Comparison of ENCODE assay signal across 8 cellular contexts in genomic region chr18:49178736-49179135, GRCh38.
DNase-seq lines count a peak whose midpoint lies in the region; ATAC-seq, FAIRE-seq and TF ChIP-seq lines count a peak whose summit lies in the region.

No MANE protein-coding gene starts in this region.

- DNase-seq in AG20443 (ENCODE audit: low spot score) (peak; percentile 24), H54 (ENCODE audit: insufficient read length, low spot score) (no peak), astrocyte of the cerebellum (ENCODE audit: low read depth) (no peak), left lobe of liver (ENCODE audit: low spot score) (no peak), retina (no peak)
- no peak for DNase-seq in activated CD8-positive, alpha-beta memory T cell treated with anti-CD3 and anti-CD28 coated beads, Interleukin-2, amount 50 U/mL, for 4 hours
- DNase-seq in activated CD4-positive, alpha-beta T cell treated with anti-CD3 and anti-CD28 coated beads, Interleukin-2, amount 10 ng/mL, durations not matched to agents 7 days and 5 days, result no peak

- no peaks in the 10 kb centered on the region for H3K9me3 Mint-ChIP-seq in activated CD4-positive, alpha-beta T cell treated with anti-CD3 and anti-CD28 coated beads, Interleukin-2, amount 10 ng/mL, durations not matched to agents 7 days and 5 days

- CTCF ChIA-PET in activated CD4-positive, alpha-beta T cell treated with anti-CD3 and anti-CD28 coated beads, Interleukin-2, amount 10 ng/mL, durations not matched to agents 7 days and 5 days (lab: Charles Lee), result no interaction called here

- H3K27me3 Mint-ChIP-seq in activated CD4-positive, alpha-beta T cell treated with anti-CD3 and anti-CD28 coated beads, Interleukin-2, amount 10 ng/mL, durations not matched to agents 7 days and 5 days, result peaks cover 4% of the 10 kb centered on the region

- peak; percentile 64 for TF ChIP-seq CTCF in astrocyte of the cerebellum (IDR thresholded peaks at IDR 0.05; ENCODE audit: low read depth, low read length, missing control alignments)

- peak; percentile 6 for FAIRE-seq in H54 (lab: Jason Lieb, UNC)

- peaks cover 19% of the 10 kb centered on the region for H3K4me1 Mint-ChIP-seq in activated CD4-positive, alpha-beta T cell treated with anti-CD3 and anti-CD28 coated beads, Interleukin-2, amount 10 ng/mL, durations not matched to agents 7 days and 5 days

- no peak overlapping the region for H3K4me3 ChIP-seq in astrocyte of the cerebellum (ENCODE audit: low read depth, low read length)

- peaks cover 1% of the 10 kb centered on the region for H3K36me3 Mint-ChIP-seq in activated CD4-positive, alpha-beta T cell treated with anti-CD3 and anti-CD28 coated beads, Interleukin-2, amount 10 ng/mL, durations not matched to agents 7 days and 5 days (ENCODE audit: low read depth)

- TF ChIP-seq POLR2A in H54 (IDR thresholded peaks at IDR 0.05; ENCODE audit: low read depth, low read length), result no peak

- peak; percentile 90 for ATAC-seq in left lobe of liver
- no peak for ATAC-seq in HG03469 (IDR thresholded peaks at IDR 0.05; ENCODE audit: unreplicated experiment)

- POLR2A ChIA-PET in activated CD4-positive, alpha-beta T cell treated with anti-CD3 and anti-CD28 coated beads, Interleukin-2, amount 10 ng/mL, durations not matched to agents 7 days and 5 days (lab: Charles Lee), result no interaction called here

- H3K27ac Mint-ChIP-seq in activated CD4-positive, alpha-beta T cell treated with anti-CD3 and anti-CD28 coated beads, Interleukin-2, amount 10 ng/mL, durations not matched to agents 7 days and 5 days, result no peak overlapping the region

- in situ Hi-C loops in astrocyte of the cerebellum (cut with HindIII; ENCODE audit: low sequenced_read_pairs), result loop anchor here (25.0 kb wide), 1 partner anchor 491 kb away; no protein-coding TSS in a partner anchor

- H3K4me3 Mint-ChIP-seq in activated CD4-positive, alpha-beta T cell treated with anti-CD3 and anti-CD28 coated beads, Interleukin-2, amount 10 ng/mL, durations not matched to agents 7 days and 5 days, result no peak overlapping the region
